Comparison of ENCODE assay signal across 8 cellular contexts in genomic region chr16:68235882-68236803, GRCh38. TPM values are rescaled to one million over a fixed set of nuclear protein-coding genes. Genes with fewer than 3 reads are reported as not detected.
A peak's percentile ranks its signal among the peaks of the same experiment; 100 is the strongest.
DNase-seq lines count a peak whose midpoint lies in the region; ATAC-seq and TF ChIP-seq lines count a peak whose summit lies in the region.

ESRP2 (minus strand) TSS chr16:68236127; CDS start chr16:68236045, 82 bp downstream.

- H3K4me1 ChIP-seq in KMS-11 (ENCODE audit: low read depth, poor library complexity, severe bottlenecking): peaks cover 26% of the 10 kb centered on the region
- H3K4me1 ChIP-seq in esophagus squamous epithelium: peaks cover 20 to 77% (median 22%) of the 10 kb centered on the region in 3 donors
- H3K4me1 ChIP-seq in neural progenitor cell: peaks cover 19% of the 10 kb centered on the region

- peak within 1 kb of the TSS; percentile 82 for H3K4me3 Mint-ChIP-seq in activated CD8-positive, alpha-beta memory T cell treated with anti-CD3 and anti-CD28 coated beads, Interleukin-2, amount 10 ng/mL, durations not matched to agents 7 days and 5 days
- peak within 1 kb of the TSS; percentile 84 for H3K4me3 Mint-ChIP-seq in neural progenitor cell

- H3K9ac ChIP-seq in KMS-11 (peak within 1 kb of the TSS; percentile 54; the same call in 1 of the 2 replicates), neural progenitor cell (no peak within 1 kb of the TSS)

- DNase-seq in COLO668 (lab: John Stamatoyannopoulos, UW; ENCODE audit: unreplicated experiment) (peak; percentile 94), esophagus squamous epithelium (lab: John Stamatoyannopoulos, UW) (no peak), neural progenitor cell (ENCODE audit: low spot score) (peak; percentile 62), SHP77 treated with DMSO at 0.1 percent for 48 hours (lab: John Stamatoyannopoulos, UW) (no peak)
- DNase-seq in activated CD8-positive, alpha-beta memory T cell treated with anti-CD3 and anti-CD28 coated beads, Interleukin-2, amount 10 ng/mL, durations not matched to agents 7 days and 5 days: no peak

- no peaks in the 10 kb centered on the region for H4K20me1 ChIP-seq in KMS-11 (ENCODE audit: insufficient read depth)
- peaks cover 13% of the 10 kb centered on the region for H4K20me1 ChIP-seq in neural progenitor cell (ENCODE audit: low read depth)

- H3K79me2 ChIP-seq in KMS-11 (ENCODE audit: insufficient read depth, low read depth): no peaks in the 10 kb centered on the region
- no peaks in the 10 kb centered on the region for H3K79me2 ChIP-seq in neural progenitor cell (ENCODE audit: low read depth)

- WGBS in esophagus squamous epithelium, 2 donors: 19 to 33% methylated on average over 6 to 11 of the region's 82 CpGs

- H3F3A ChIP-seq in neural progenitor cell (ENCODE audit: low read depth): peaks cover 44% of the 10 kb centered on the region

- peaks cover 8% of the 10 kb centered on the region for H3K27me3 Mint-ChIP-seq in activated CD8-positive, alpha-beta memory T cell treated with anti-CD3 and anti-CD28 coated beads, Interleukin-2, amount 10 ng/mL, durations not matched to agents 7 days and 5 days
- peaks cover 36% of the 10 kb centered on the region for H3K27me3 Mint-ChIP-seq in neural progenitor cell (ENCODE audit: insufficient read depth, low read depth)

- intact Hi-C loops in esophagus squamous epithelium (cut with DNase I): loop anchor here (10.0 kb wide), 1 partner anchor 151 kb away; the partner anchor contains the start of gene NFATC3

- TF ChIP-seq CTCF in KMS-11 (conservative IDR thresholded peaks at IDR 0.05; ENCODE audit: low read depth, low read length) (no peak), esophagus squamous epithelium (IDR thresholded peaks at IDR 0.05) (no peak), neural progenitor cell (IDR thresholded peaks at IDR 0.05) (no peak)

- CTCF ChIA-PET in activated CD8-positive, alpha-beta memory T cell treated with anti-CD3 and anti-CD28 coated beads, Interleukin-2, amount 10 ng/mL, durations not matched to agents 7 days and 5 days (lab: Charles Lee): interaction anchor here (1.4 to 2.1 kb wide), 6 partner anchors 8 to 420 kb away, joined by 3 to 10 read pairs (median 6); partner anchors contain the start of genes PLA2G15 and SLC7A6

- no peak within 1 kb of the TSS for H3K27ac Mint-ChIP-seq in activated CD8-positive, alpha-beta memory T cell treated with anti-CD3 and anti-CD28 coated beads, Interleukin-2, amount 10 ng/mL, durations not matched to agents 7 days and 5 days
- H3K27ac Mint-ChIP-seq in neural progenitor cell: no peak within 1 kb of the TSS

- H3K9me3 Mint-ChIP-seq in activated CD8-positive, alpha-beta memory T cell treated with anti-CD3 and anti-CD28 coated beads, Interleukin-2, amount 10 ng/mL, durations not matched to agents 7 days and 5 days (ENCODE audit: low read depth): no peaks in the 10 kb centered on the region
- H3K9me3 Mint-ChIP-seq in neural progenitor cell: peaks cover 3% of the 10 kb centered on the region

- H3K4me3 ChIP-seq in KMS-11 (IDR thresholded peaks at IDR 0.05; ENCODE audit: insufficient read depth, low read depth, low read length) (no peak within 1 kb of the TSS), esophagus squamous epithelium (peak within 1 kb of the TSS; percentile 62 to 76 (median 70)), neural progenitor cell (peak within 1 kb of the TSS; percentile 47)

- H3K4me2 ChIP-seq in KMS-11: peak within 1 kb of the TSS; percentile 87
- peak within 1 kb of the TSS; percentile 81 for H3K4me2 ChIP-seq in neural progenitor cell

- H3K27ac ChIP-seq in KMS-11: no peak within 1 kb of the TSS
- peak within 1 kb of the TSS; percentile 89 to 98 (median 94) for H3K27ac ChIP-seq in esophagus squamous epithelium
- no peak within 1 kb of the TSS for H3K27ac ChIP-seq in neural progenitor cell

- peaks cover 34% of the 10 kb centered on the region for H3K4me1 Mint-ChIP-seq in activated CD8-positive, alpha-beta memory T cell treated with anti-CD3 and anti-CD28 coated beads, Interleukin-2, amount 10 ng/mL, durations not matched to agents 7 days and 5 days
- H3K4me1 Mint-ChIP-seq in neural progenitor cell: peaks cover 14% of the 10 kb centered on the region

- H3K9me3 ChIP-seq in esophagus squamous epithelium (no peaks in the 10 kb centered on the region), neural progenitor cell (ENCODE audit: low read depth) (no peaks in the 10 kb centered on the region)

- H2AFZ ChIP-seq in KMS-11 (ENCODE audit: low read depth) (peak within 1 kb of the TSS; percentile 71; the same call in 1 of the 2 replicates), neural progenitor cell (replicated peaks) (peak within 1 kb of the TSS; percentile 63)

- peak; percentile 2 for ATAC-seq in activated CD8-positive, alpha-beta memory T cell treated with anti-CD3 and anti-CD28 coated beads, Interleukin-2, amount 10 ng/mL, durations not matched to agents 7 days and 5 days
- ATAC-seq in HG03108 (IDR thresholded peaks at IDR 0.05; ENCODE audit: unreplicated experiment): no peak
- ATAC-seq in HG03469 (IDR thresholded peaks at IDR 0.05; ENCODE audit: unreplicated experiment): no peak

- peak in 3 of 4 donors; percentile 39 to 82 (median 52) for TF ChIP-seq POLR2A in esophagus squamous epithelium (IDR thresholded peaks at IDR 0.05)

- H3K36me3 ChIP-seq in KMS-11 (ENCODE audit: insufficient read depth) (no peaks in the 10 kb centered on the region), esophagus squamous epithelium (peaks cover 2 to 23% (median 4%) of the 10 kb centered on the region in 3 donors), neural progenitor cell (no peaks in the 10 kb centered on the region)

- no peaks in the 10 kb centered on the region for H3K27me3 ChIP-seq in KMS-11 (ENCODE audit: insufficient read depth, low read depth)
- no peaks in the 10 kb centered on the region for H3K27me3 ChIP-seq in esophagus squamous epithelium
- peaks cover 48% of the 10 kb centered on the region for H3K27me3 ChIP-seq in neural progenitor cell

- H3K36me3 Mint-ChIP-seq in activated CD8-positive, alpha-beta memory T cell treated with anti-CD3 and anti-CD28 coated beads, Interleukin-2, amount 10 ng/mL, durations not matched to agents 7 days and 5 days: no peaks in the 10 kb centered on the region
- peaks cover 4% of the 10 kb centered on the region for H3K36me3 Mint-ChIP-seq in neural progenitor cell

RNA-seq across cellular contexts. Expression of gene ESRP2, which starts in this region (rescaled TPM):
- not detected for total RNA-seq in activated CD8-positive, alpha-beta memory T cell treated with anti-CD3 and anti-CD28 coated beads, Interleukin-2, amount 10 ng/mL, durations not matched to agents 7 days and 5 days
- total RNA-seq in esophagus squamous epithelium: 100 to 1,000 TPM in 3 of 4 donors, 10 to 100 TPM in 1; 44.6 to 137 (median 118) TPM
- total RNA-seq in neural progenitor cell (ENCODE audit: low replicate concordance): 1.5 and 5.4 TPM in 2 replicates

Comparison
In these comparisons a context has a peak if more than half of its experiments do, and no peak if none do; other contexts are left out.
1. Peak in ATAC-seq in activated CD8-positive, alpha-beta memory T cell treated with anti-CD3 and anti-CD28 coated beads, Interleukin-2, amount 10 ng/mL, durations not matched to agents 7 days and 5 days; RNA of the gene not detected or under 1 TPM.
2. DNase-seq: peak in COLO668 (single experiment) and neural progenitor cell (single experiment); none in activated CD8-positive, alpha-beta memory T cell treated with anti-CD3 and anti-CD28 coated beads, Interleukin-2, amount 10 ng/mL, durations not matched to agents 7 days and 5 days (single experiment), esophagus squamous epithelium (single experiment) and SHP77 treated with DMSO at 0.1 percent for 48 hours (single experiment).
3. H3K27ac ChIP-seq: peak in esophagus squamous epithelium (4 of 4); none in KMS-11 (single experiment) and neural progenitor cell (single experiment).